ENCODE assay signal across 9 cellular contexts in genomic region chr7:27175626-27176342, GRCh38. TPM values are rescaled to one million over a fixed set of nuclear protein-coding genes. Genes with fewer than 3 reads are reported as not detected.
DNase-seq lines count a peak whose midpoint lies in the region; ATAC-seq and TF ChIP-seq lines count a peak whose summit lies in the region.
"Had no signal": no experiment of that assay in that cellular context is flagged by ENCODE, and none has a peak within 500 bp of the region (broad histone marks: within the 10 kb centered on the region; RNA-seq: fewer than 3 reads in every experiment).

No MANE protein-coding gene starts in this region.

- no peak for ATAC-seq in psoas muscle

- peaks cover 83% of the 10 kb centered on the region for H3K27me3 Mint-ChIP-seq in osteocyte (ENCODE audit: unreplicated experiment)

- H3K4me3 Mint-ChIP-seq in osteocyte (ENCODE audit: unreplicated experiment) = no peak overlapping the region

- no peaks in the 10 kb centered on the region for H3K9me3 Mint-ChIP-seq in osteocyte (ENCODE audit: unreplicated experiment)
- H3K9me3 Mint-ChIP-seq: activated naive CD4-positive, alpha-beta T cell treated with anti-CD3 and anti-CD28 coated beads, Interleukin-2, amount 50 U/mL, for 24 hours had no signal

- peaks cover 23% of the 10 kb centered on the region for H3K4me1 ChIP-seq in psoas muscle

- peaks cover 0 to 4% (median 0%) of the 10 kb centered on the region in 3 donors for H3K27me3 ChIP-seq in psoas muscle (ENCODE audit: insufficient read depth in 3 of 3, low read length in 2 of 3)

- DNase-seq in GM04504 (ENCODE audit: low read depth) (peak; percentile 37), psoas muscle (peak in 1 of 2 donors; percentile 54), HuH-7.5 (ENCODE audit: low spot score) (no peak), osteocyte (ENCODE audit: extremely low spot score, unreplicated experiment) (no peak), NCI-H2227 treated with DMSO at 0.1 percent for 48 hours (lab: John Stamatoyannopoulos, UW) (no peak)
- peak; percentile 7 for DNase-seq in activated naive CD4-positive, alpha-beta T cell treated with anti-CD3 and anti-CD28 coated beads, Interleukin-2, amount 50 U/mL, for 16 hours
- DNase-seq: effector memory CD4-positive, alpha-beta T cell; NCI-H1092 treated with DMSO at 0.1 percent for 48 hours had no signal

- peak overlapping the region; percentile 79 for H3K4me3 ChIP-seq in psoas muscle

- peaks cover 13% of the 10 kb centered on the region for H3K4me1 Mint-ChIP-seq in osteocyte (ENCODE audit: unreplicated experiment)

- intact Hi-C loops in psoas muscle (cut with DNase I) = no loop called here

- H3K36me3 ChIP-seq in psoas muscle (ENCODE audit: insufficient read depth in 1 of 2, low read depth in 1 of 2) = no peaks in the 10 kb centered on the region

- no peak overlapping the region for H3K27ac Mint-ChIP-seq in osteocyte (ENCODE audit: unreplicated experiment)
- H3K27ac Mint-ChIP-seq: activated naive CD4-positive, alpha-beta T cell treated with anti-CD3 and anti-CD28 coated beads, Interleukin-2, amount 50 U/mL, for 24 hours had no signal

- 39 to 59% (median 40%) methylated on average over 36 of the region's 36 CpGs for WGBS in psoas muscle, 3 donors

- no peaks in the 10 kb centered on the region for H3K36me3 Mint-ChIP-seq in osteocyte (ENCODE audit: unreplicated experiment)

- H3K27ac ChIP-seq in psoas muscle = peak overlapping the region; percentile 92

- TF ChIP-seq CTCF in psoas muscle (IDR thresholded peaks at IDR 0.05) (no peak), osteocyte (IDR thresholded peaks at IDR 0.05) (no peak)

- H3K9me3 ChIP-seq in psoas muscle = no peaks in the 10 kb centered on the region

RNA-seq across cellular contexts. Expression of gene HOXA10, which starts 1.7 kb away (rescaled TPM):
- total RNA-seq in psoas muscle (10 to 100 TPM in 2 of 4 donors, under 1 TPM in 1, not detected in 1; 0.81 to 34.3 (median 19.2) TPM), osteocyte (not detected in 2 replicates)
- polyA plus RNA-seq in psoas muscle = 10 to 100 TPM; 17.2 to 77.5 (median 32.0) TPM

RNA-seq across cellular contexts. Expression of gene HOXA11, which starts 9.2 kb away (rescaled TPM):
- total RNA-seq in psoas muscle = 1 to 10 TPM in 1 of 4 donors, not detected in 3; 1.1 TPM
- polyA plus RNA-seq in psoas muscle = under 1 TPM; 0.08 to 0.90 (median 0.25) TPM
- total RNA-seq in osteocyte = not detected in 2 replicates

RNA-seq across cellular contexts. Expression of gene HOXA9, which starts 10.4 kb away (rescaled TPM):
- total RNA-seq in psoas muscle (10 to 100 TPM in 1 of 4 donors, 1 to 10 TPM in 1, under 1 TPM in 1, not detected in 1; 0.81 to 19.9 (median 4.9) TPM), osteocyte (not detected in 2 replicates)
- 10 to 100 TPM; 13.8 to 55.9 (median 18.2) TPM for polyA plus RNA-seq in psoas muscle

RNA-seq across cellular contexts. Expression of gene HOXA7, which starts 19.3 kb away (rescaled TPM):
- total RNA-seq in psoas muscle (1 to 10 TPM; 4.7 to 8.4 (median 6.7) TPM), osteocyte (not detected in 2 replicates)
- 10 to 100 TPM in 1 of 3 donors, 1 to 10 TPM in 2; 2.9 to 10.2 (median 6.2) TPM for polyA plus RNA-seq in psoas muscle

RNA-seq across cellular contexts. Expression of gene HOXA3, which starts 23.4 kb away (rescaled TPM):
- total RNA-seq in psoas muscle (1 to 10 TPM; 3.3 to 5.6 (median 4.2) TPM), osteocyte (not detected in 2 replicates)
- 1 to 10 TPM in 1 of 3 donors, under 1 TPM in 2; 0.65 to 2.6 (median 0.97) TPM for polyA plus RNA-seq in psoas muscle

Comparison
In these comparisons a context has a peak if more than half of its experiments do, and no peak if none do; other contexts are left out.
1. DNase-seq: peak in GM04504 (single experiment) and activated naive CD4-positive, alpha-beta T cell treated with anti-CD3 and anti-CD28 coated beads, Interleukin-2, amount 50 U/mL, for 16 hours (single experiment); none in HuH-7.5 (single experiment), osteocyte (single experiment) and NCI-H2227 treated with DMSO at 0.1 percent for 48 hours (single experiment).